Comparison of ENCODE assay signal across 8 cellular contexts in genomic region chr11:67372993-67373915, GRCh38. TPM values are rescaled to one million over a fixed set of nuclear protein-coding genes. Genes with fewer than 3 reads are reported as not detected.
DNase-seq lines count a peak whose midpoint lies in the region; ATAC-seq, FAIRE-seq and TF ChIP-seq lines count a peak whose summit lies in the region.

Gene CLCF1, minus strand, starts transcription at chr11:67373598. Its CDS starts 59 bp downstream, at chr11:67373539.

- no peak for TF ChIP-seq RAD21 in K562 (CRISPR knock-in tag; conservative IDR thresholded peaks at IDR 0.05 in 1 of 2, IDR thresholded peaks at IDR 0.05 in 1 of 2)

- H3K9me1 ChIP-seq in K562 (ENCODE audit: control insufficient read depth, insufficient read depth, low read length): no peaks in the 10 kb centered on the region

- H3K36me3 ChIP-seq in K562 (ENCODE audit: control insufficient read depth, insufficient read depth, low read length): no peaks in the 10 kb centered on the region
- no peaks in the 10 kb centered on the region for H3K36me3 ChIP-seq in iPS-20b (ENCODE audit: insufficient read depth, low read depth, low read length)
- no peaks in the 10 kb centered on the region for H3K36me3 ChIP-seq in spleen

- peak within 1 kb of the TSS; percentile 73 for H2AFZ ChIP-seq in K562 (ENCODE audit: low read depth, low read length)

- POLR2A ChIA-PET in K562 (lab: Yijun Ruan, JAX): interaction anchor here (0.6 to 3.0 kb wide), 8 partner anchors 8 to 272 kb away, joined by 3 to 11 read pairs (median 4); no protein-coding TSS in a partner anchor

- no peaks in the 10 kb centered on the region for H4K20me1 ChIP-seq in K562 (replicated peaks; ENCODE audit: control insufficient read depth, insufficient read depth, low read length)

- H3K9me3 ChIP-seq in K562 (replicated peaks; ENCODE audit: control insufficient read depth, insufficient read depth, low read depth, low read length) (no peaks in the 10 kb centered on the region), iPS-20b (ENCODE audit: insufficient read depth, low read depth, low read length) (no peaks in the 10 kb centered on the region), spleen (no peaks in the 10 kb centered on the region)

- peaks cover 52 to 74% of the 10 kb centered on the region in 2 experiments for H3K4me1 ChIP-seq in K562 (replicated peaks in 1 of 2; ENCODE audit: control insufficient read depth in 2 of 2, insufficient read depth in 2 of 2, low read length in 2 of 2)
- peaks cover 23% of the 10 kb centered on the region; the same call in 1 of the 2 replicates for H3K4me1 ChIP-seq in iPS-20b (ENCODE audit: insufficient read depth, low read length)
- peaks cover 36 to 73% (median 59%) of the 10 kb centered on the region in 6 donors for H3K4me1 ChIP-seq in spleen

- H3K4me3 ChIP-seq in K562: peak within 1 kb of the TSS; percentile 96
- peak within 1 kb of the TSS; percentile 68 for H3K4me3 ChIP-seq in iPS-20b (ENCODE audit: low read length)
- peak within 1 kb of the TSS; percentile 55 to 78 (median 62) for H3K4me3 ChIP-seq in spleen

- H3K27ac ChIP-seq in K562 (ENCODE audit: extremely low read depth, low read depth, low read length) (peak within 1 kb of the TSS; percentile 95), iPS-20b (ENCODE audit: low read length) (no peak within 1 kb of the TSS), spleen (peak within 1 kb of the TSS; percentile 85 to 96 (median 93))

- intact Hi-C loops in K562 (cut with micrococcal nuclease) (no loop called here), spleen (cut with DNase I; ENCODE audit: low total_unique reads) (no loop called here)

- WGBS in K562 (ENCODE audit: insufficient coverage, low coverage, missing lambda C conversion rate): under 1% methylated on average over 40 of the region's 88 CpGs
- WGBS in spleen, 5 donors: 0 to 1% (median 1%) methylated on average over 46 to 88 of the region's 88 CpGs

- no peak for TF ChIP-seq CTCF in K562 (IDR thresholded peaks at IDR 0.05 in 2 of 3, conservative IDR thresholded peaks at IDR 0.05 in 1 of 3; ENCODE audit: insufficient read depth in 2 of 3, low read depth in 1 of 3, low read length in 3 of 3)
- no peak for TF ChIP-seq CTCF in spleen (IDR thresholded peaks at IDR 0.05 in 8 of 11, conservative IDR thresholded peaks at IDR 0.05 in 3 of 11)

- H3K27me3 ChIP-seq in K562 (ENCODE audit: control insufficient read depth in 2 of 2, insufficient read depth in 2 of 2, low read length in 2 of 2) (no peaks in the 10 kb centered on the region), iPS-20b (ENCODE audit: insufficient read depth, low read length) (peaks cover 88% of the 10 kb centered on the region), spleen (replicated peaks in 1 of 7) (peaks cover 0 to 18% (median 0%) of the 10 kb centered on the region in 7 donors)

- no peak for FAIRE-seq in K562 (lab: Jason Lieb, UNC)

- peaks cover 39% of the 10 kb centered on the region; the same call in 2 of the 3 replicates for H3K79me2 ChIP-seq in K562 (ENCODE audit: control insufficient read depth, insufficient read depth, low read length)

- peak; percentile 75 for ATAC-seq in K562
- no peak for ATAC-seq in HG02973 (IDR thresholded peaks at IDR 0.05; ENCODE audit: unreplicated experiment)
- ATAC-seq in GM21526 (IDR thresholded peaks at IDR 0.05; ENCODE audit: low FRiP score, unreplicated experiment): no peak

- CTCF ChIA-PET in K562 (lab: Yijun Ruan, JAX; ENCODE audit: low intra/inter-chr PET ratio): interaction anchor here (0.7 to 4.1 kb wide), 2 partner anchors 16 to 22 kb away, joined by 3 to 21 read pairs; no protein-coding TSS in a partner anchor

- H3K9ac ChIP-seq in K562 (ENCODE audit: insufficient read depth in 1 of 2, low read depth in 2 of 2, low read length in 2 of 2) (peak within 1 kb of the TSS; percentile 90 to 95), iPS-20b (ENCODE audit: low read depth, low read length) (peak within 1 kb of the TSS; percentile 48; the same call in 1 of the 2 replicates)

- TF ChIP-seq EP300 in K562 (IDR thresholded peaks at IDR 0.05; ENCODE audit: low read length): no peak

- peak within 1 kb of the TSS; percentile 79 for H3K4me2 ChIP-seq in K562 (ENCODE audit: insufficient read depth, low read length)

- TF ChIP-seq POLR2A in K562 (conservative IDR thresholded peaks at IDR 0.05) (peak; percentile 65), spleen (IDR thresholded peaks at IDR 0.05) (no peak)

- in situ Hi-C loops in K562 (cut with MboI): no loop called here

- no TSS peak for BruUV-seq in K562 (replicated peaks; lab: Mats Ljungman, UMichigan)

- DNase-seq in COLO829 (ENCODE audit: low spot score) (peak; percentile 23), HT-29 (ENCODE audit: low spot score) (peak; percentile 84), T-helper 2 cell (peak; percentile 51 to 88 (median 82)), K562 (ENCODE audit: extremely low read depth in 1 of 4, low spot score in 3 of 4) (peak; percentile 86 to 91 (median 89)), spleen (peak; percentile 94)

TF ChIP-seq in K562, 482 proteins besides CTCF, POLR2A, EP300 and RAD21 (continues in another document):
- TF ChIP-seq KDM4B (IDR thresholded peaks at IDR 0.05; ENCODE audit: borderline replicate concordance in 2 of 2, low read depth in 1 of 2) (peak in 1 of 2 experiments; percentile 82; a peak in 1 of 4 replicates), ELF1 (tag; IDR thresholded peaks at IDR 0.05) (peak; percentile 4; the same call in 1 of the 2 replicates), ZNF395 (CRISPR knock-in tag; IDR thresholded peaks at IDR 0.05) (peak; percentile 48), THRA (IDR thresholded peaks at IDR 0.05) (no peak), MLLT1 (IDR thresholded peaks at IDR 0.05) (peak in 1 of 2 experiments; percentile 22; a peak in 1 of 4 replicates), ILF3 (IDR thresholded peaks at IDR 0.05; ENCODE audit: borderline replicate concordance) (0 out of 2 replicates have a peak, but pooled peaks have one; percentile 56), NCOA4 (IDR thresholded peaks at IDR 0.05; ENCODE audit: partially characterized antibody) (no peak), NCOR1 (IDR thresholded peaks at IDR 0.05) (peak; percentile 28; the same call in 1 of the 2 replicates), HMGN3 (IDR thresholded peaks at IDR 0.05; ENCODE audit: borderline replicate concordance, extremely low read depth, insufficient read length, low read depth, low read length) (peak; percentile 47), POLR2G (IDR thresholded peaks at IDR 0.05; ENCODE audit: low read depth, low read length) (peak; percentile 86), CHD1 (IDR thresholded peaks at IDR 0.05; ENCODE audit: low read length) (peak; percentile 27)

RNA-seq across cellular contexts. Expression of gene CLCF1, which starts in this region (rescaled TPM):
- 25.5 and 29.7 TPM in 2 replicates for total RNA-seq in HT-29 (2014; rRNA removed; shearing (Covaris generic))
- total RNA-seq in K562 (2011; cell fraction: chromatin; rRNA removed; ENCODE audit: low replicate concordance): 4.3 and 8.4 TPM in 2 replicates
- 3.4 and 5.3 TPM in 2 replicates for total RNA-seq in K562 (2011; cell fraction: nucleolus; rRNA removed)
- total RNA-seq in K562 (2011; cell fraction: nucleoplasm; rRNA removed): 3.7 and 8.0 TPM in 2 replicates
- 2.4 and 3.2 TPM in 2 replicates for total RNA-seq in K562 (2014; rRNA removed)
- 1.1 and 1.2 TPM in 2 replicates for total RNA-seq in K562 (2014; rRNA removed; fragmentation: Illumina TruSeq; extraction: Trizol)
- 1.9 and 2.0 TPM in 2 replicates for total RNA-seq in K562 (2015; rRNA removed; fragmentation: Illumina TruSeq; extraction: Trizol)
- total RNA-seq in K562 (2021): 3.6 and 4.3 TPM in 2 replicates
- polyA plus RNA-seq in K562 (2011; rRNA removed): 3.0 and 4.1 TPM in 2 replicates
- polyA plus RNA-seq in K562 (2011; cell fraction: cytosol; rRNA removed): 5.7 and 8.8 TPM in 2 replicates
- 9.3 and 20.8 TPM in 2 replicates for polyA plus RNA-seq in K562 (2011; cell fraction: nucleus; rRNA removed)
- polyA plus RNA-seq in K562 (2012): 2.9 and 5.3 TPM in 2 replicates
- polyA plus RNA-seq in K562 (2014; fragmentation: Illumina TruSeq; extraction: Trizol): 3.1 and 3.6 TPM in 2 replicates
- polyA plus RNA-seq in K562 (2014; fragmentation: Nextera tagmentation; extraction: Ambion mirVana): under 1 TPM; 0.49 to 0.80 TPM
- polyA plus RNA-seq in K562 (2014; rRNA removed): 3.8 and 5.8 TPM in 2 replicates
- polyA minus RNA-seq in K562 (2011; rRNA and poly(A)+ RNA removed): 0.78 and 2.1 TPM in 2 replicates
- 2.4 and 4.2 TPM in 2 replicates for polyA minus RNA-seq in K562 (2011; cell fraction: cytosol; rRNA and poly(A)+ RNA removed)
- 1.7 and 1.8 TPM in 2 replicates for polyA minus RNA-seq in K562 (2011; cell fraction: nucleus; rRNA and poly(A)+ RNA removed)
- 10 to 100 TPM in 2 of 7 donors, 1 to 10 TPM in 5; 4.3 to 13.7 (median 6.7) TPM for total RNA-seq in spleen
- polyA plus RNA-seq in spleen: 1 to 10 TPM; 6.0 to 9.3 (median 9.0) TPM

Comparison
In these comparisons a context has a peak if more than half of its experiments do, and no peak if none do; other contexts are left out.
1. DNase-seq: peak in every context shown above with its lines; median percentile 94 in spleen; 89 in K562; 84 in HT-29; 82 in T-helper 2 cell; 23 in COLO829.